7 cellular contexts compared by ENCODE assay signal in genomic region chr2:25102352-25102751, GRCh38.
DNase-seq lines count a peak whose midpoint lies in the region.
"Not testable (repeated sequence)": the region's sequence is repeated elsewhere in the genome, so short reads cannot be mapped to it uniquely, and the experiment has no call there.

No MANE protein-coding gene starts in this region.

- not testable (repeated sequence) for H3K36me3 Mint-ChIP-seq in activated naive CD8-positive, alpha-beta T cell treated with anti-CD3 and anti-CD28 coated beads for 36 hours

- not testable (repeated sequence) for H3K27me3 Mint-ChIP-seq in activated naive CD8-positive, alpha-beta T cell treated with anti-CD3 and anti-CD28 coated beads for 36 hours

- DNase-seq in activated CD4-positive, CD25-positive, alpha-beta regulatory T cell treated with anti-CD3 and anti-CD28 coated beads, Interleukin-2, amount 50 U/mL, for 72 hours: peak; percentile 36
- peak; percentile 60 for DNase-seq in activated CD8-positive, alpha-beta memory T cell treated with anti-CD3 and anti-CD28 coated beads for 24 hours
- DNase-seq in activated T-cell treated with anti-CD3 and anti-CD28 coated beads, Interleukin-2, amount 50 U/mL, for 48 hours: peak; percentile 53 to 67
- DNase-seq in activated naive CD8-positive, alpha-beta T cell treated with anti-CD3 and anti-CD28 coated beads for 36 hours: peak; percentile 29
- DNase-seq in stimulated activated CD4-positive, alpha-beta T cell treated with anti-CD3 and anti-CD28 coated beads, Interleukin-1b, Interleukin-23, amount 100 ng/mL, for 48 hours: peak; percentile 44
- DNase-seq in stimulated activated CD8-positive, alpha-beta memory T cell treated with anti-CD3 and anti-CD28 coated beads, Interleukin-15, amount 100 ng/mL, for 48 hours (ENCODE audit: low read depth in 2 of 2): peak; percentile 16 to 37
- peak; percentile 13 for DNase-seq in stimulated activated naive CD4-positive, alpha-beta T cell treated with Interleukin-2 at 50 U/mL for 16 hours (lab: John Stamatoyannopoulos, UW)

- H3K4me1 Mint-ChIP-seq in activated naive CD8-positive, alpha-beta T cell treated with anti-CD3 and anti-CD28 coated beads for 36 hours: peaks cover 14% of the 10 kb centered on the region

- not testable (repeated sequence) for H3K9me3 Mint-ChIP-seq in activated naive CD8-positive, alpha-beta T cell treated with anti-CD3 and anti-CD28 coated beads for 36 hours

- not testable (repeated sequence) for H3K4me3 Mint-ChIP-seq in activated naive CD8-positive, alpha-beta T cell treated with anti-CD3 and anti-CD28 coated beads for 36 hours

- H3K27ac Mint-ChIP-seq in activated naive CD8-positive, alpha-beta T cell treated with anti-CD3 and anti-CD28 coated beads for 36 hours: not testable (repeated sequence)

Comparison
In these comparisons a context has a peak if more than half of its experiments do, and no peak if none do; other contexts are left out.
1. Peak in every context shown above with its lines: DNase-seq.